In genomic region chr6:37882724-37883413, GRCh38 we compare ENCODE assay signal across 10 cellular contexts.
DNase-seq lines count a peak whose midpoint lies in the region; ATAC-seq and TF ChIP-seq lines count a peak whose summit lies in the region.
"Had no signal": no experiment of that assay in that cellular context is flagged by ENCODE, and none has a peak within 500 bp of the region (broad histone marks: within the 10 kb centered on the region; RNA-seq: fewer than 3 reads in every experiment).

No MANE protein-coding gene starts in this region.

- no peaks in the 10 kb centered on the region for H3K9me3 ChIP-seq in GM23248 (ENCODE audit: low read depth)
- H3K9me3 ChIP-seq: psoas muscle had no signal

- peaks cover 11% of the 10 kb centered on the region for H3F3A ChIP-seq in GM23248 (ENCODE audit: insufficient read depth)

- H3K4me3 ChIP-seq in GM23248 = no peak overlapping the region
- H3K4me3 ChIP-seq in astrocyte of the spinal cord (ENCODE audit: low read depth, low read length) = no peak overlapping the region
- H3K4me3 ChIP-seq: psoas muscle had no signal

- H3K4me2 ChIP-seq in GM23248 (ENCODE audit: unreplicated experiment) = no peak overlapping the region

- ATAC-seq in HG02610 (IDR thresholded peaks at IDR 0.05; ENCODE audit: unreplicated experiment) = no peak

- 95 to 100% methylated on average over 2 of the region's 2 CpGs for WGBS in GM23248 (ENCODE audit: low coverage in 1 of 2, low lambda C conversion rate in 2 of 2, missing lambda C conversion rate in 2 of 2), 2 experiments

- H4K20me1 ChIP-seq in GM23248 (ENCODE audit: insufficient read depth) = peaks cover 39% of the 10 kb centered on the region

- no peaks in the 10 kb centered on the region for H3K9me2 ChIP-seq in GM23248 (ENCODE audit: insufficient read depth)

- H3K79me2 ChIP-seq in GM23248 (ENCODE audit: insufficient read depth) = peaks cover 100% of the 10 kb centered on the region

- peak; percentile 77 for DNase-seq in GM23248
- DNase-seq in astrocyte of the spinal cord (ENCODE audit: low read depth, low spot score) = peak; percentile 82
- DNase-seq in iris pigment epithelial cell (ENCODE audit: low read depth) = peak; percentile 91
- peak; percentile 32 for DNase-seq in smooth muscle cell of the brain vasculature (ENCODE audit: low read depth, low spot score)
- no peak for DNase-seq in NCI-H748 (lab: John Stamatoyannopoulos, UW; ENCODE audit: unreplicated experiment)
- DNase-seq in mesenteric fat pad (ENCODE audit: low spot score) = no peak
- DNase-seq: activated CD4-positive, alpha-beta memory T cell treated with anti-CD3 and anti-CD28 coated beads, Interleukin-2, amount 10 ng/mL, durations not matched to agents 7 days and 5 days; activated naive CD4-positive, alpha-beta T cell treated with anti-CD3 and anti-CD28 coated beads, Interleukin-2, amount 50 U/mL, for 16 hours; psoas muscle had no signal

- peak overlapping the region; percentile 16; the same call in 1 of the 2 replicates for H3K27ac ChIP-seq in GM23248
- H3K27ac ChIP-seq: psoas muscle had no signal

- TF ChIP-seq CTCF in astrocyte of the spinal cord (IDR thresholded peaks at IDR 0.05; ENCODE audit: low read depth, low read length) = no peak

- H3K27me3 ChIP-seq in GM23248 (replicated peaks; ENCODE audit: insufficient read depth) = no peaks in the 10 kb centered on the region

- in situ Hi-C loops in GM23248 (cut with MboI) = no loop called here
- in situ Hi-C loops in astrocyte of the spinal cord (cut with HindIII; ENCODE audit: low sequenced_read_pairs) = no loop called here

- H2AFZ ChIP-seq in GM23248 = no peak overlapping the region

- peaks cover 21% of the 10 kb centered on the region for H3K4me1 ChIP-seq in GM23248 (ENCODE audit: insufficient read depth)

- no peaks in the 10 kb centered on the region for H3K36me3 ChIP-seq in GM23248 (ENCODE audit: low read depth)

- no peak overlapping the region for H3K9ac ChIP-seq in GM23248

Comparison
In these comparisons a context has a peak if more than half of its experiments do, and no peak if none do; other contexts are left out.
1. DNase-seq: peak in GM23248 (single experiment), astrocyte of the spinal cord (single experiment), iris pigment epithelial cell (single experiment) and smooth muscle cell of the brain vasculature (single experiment); none in NCI-H748 (single experiment) and mesenteric fat pad (single experiment).